In the genomic region with DNA sequence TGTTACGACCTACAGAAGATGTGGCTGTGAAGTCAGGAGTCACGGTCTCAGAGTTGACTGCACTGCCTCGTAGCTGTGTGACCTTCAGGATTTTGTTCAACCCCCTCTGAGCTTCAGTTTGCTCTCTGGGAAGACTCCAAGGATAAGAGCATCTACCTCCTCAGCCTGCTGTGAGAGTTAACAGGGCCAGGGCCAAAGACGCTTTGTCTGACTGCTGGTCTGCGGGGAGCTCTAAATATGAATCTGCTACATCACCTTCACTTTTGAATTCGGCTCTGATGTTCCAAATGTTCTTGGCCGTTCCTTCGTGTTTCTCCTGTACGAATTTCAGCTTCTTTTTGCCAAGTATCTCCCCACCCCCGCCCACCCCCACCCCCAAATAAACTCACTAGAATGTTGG, we compare ENCODE assay signal across 22 cellular contexts. TPM values are rescaled to one million over a fixed set of nuclear protein-coding genes. Genes with fewer than 3 reads are reported as not detected.
A peak's percentile ranks its signal among the peaks of the same experiment; 100 is the strongest.
DNase-seq lines count a peak whose midpoint lies in the region; ATAC-seq and TF ChIP-seq lines count a peak whose summit lies in the region.
"Had no signal": no experiment of that assay in that cellular context is flagged by ENCODE, and none has a peak within 500 bp of the region (broad histone marks: within the 10 kb centered on the region; RNA-seq: fewer than 3 reads in every experiment).

No MANE protein-coding gene starts in this region.

- H3K9me3 ChIP-seq in adipocyte (ENCODE audit: control insufficient read depth, low read length) (no peaks in the 10 kb centered on the region), endodermal cell (ENCODE audit: control insufficient read depth, low read length) (no peaks in the 10 kb centered on the region), mesenchymal stem cell (ENCODE audit: control insufficient read depth, low read length) (no peaks in the 10 kb centered on the region), suprapubic skin (no peaks in the 10 kb centered on the region), T-helper 17 cell (ENCODE audit: control insufficient read depth, low read length, poor library complexity, severe bottlenecking) (no peaks in the 10 kb centered on the region)

- TF ChIP-seq CTCF in endodermal cell (conservative IDR thresholded peaks at IDR 0.05): no peak
- no peak for TF ChIP-seq CTCF in suprapubic skin (IDR thresholded peaks at IDR 0.05)

- H2AFZ ChIP-seq in mesenchymal stem cell (ENCODE audit: low read depth, low read length): no peak overlapping the region
- H2AFZ ChIP-seq: parathyroid adenoma had no signal

- no peak overlapping the region for H3K23ac ChIP-seq in mesenchymal stem cell (ENCODE audit: low read length in 2 of 2)

- no peak overlapping the region for H2AK5ac ChIP-seq in mesenchymal stem cell (ENCODE audit: low read length, severe bottlenecking)

- no peak overlapping the region for H3K4me3 ChIP-seq in adipocyte (ENCODE audit: low read length)
- no peak overlapping the region for H3K4me3 ChIP-seq in endodermal cell (ENCODE audit: low read length)
- peak overlapping the region in 1 of 2 experiments; percentile 47 for H3K4me3 ChIP-seq in mesenchymal stem cell (ENCODE audit: insufficient read depth in 1 of 2, low read depth in 1 of 2, low read length in 2 of 2)
- H3K4me3 ChIP-seq in suprapubic skin: no peak overlapping the region
- H3K4me3 ChIP-seq: cardiac muscle cell, skin epidermis had no signal

- H3K18ac ChIP-seq in mesenchymal stem cell (ENCODE audit: low read depth in 1 of 2, low read length in 2 of 2): peak overlapping the region in 1 of 2 experiments; percentile 7

- H3K4me3 Mint-ChIP-seq in endodermal cell (no peak overlapping the region), T-helper 17 cell (no peak overlapping the region)
- H3K4me3 Mint-ChIP-seq: activated naive CD8-positive, alpha-beta T cell; CD4-positive, alpha-beta memory T cell had no signal

- no peak overlapping the region for H3K14ac ChIP-seq in mesenchymal stem cell (ENCODE audit: low read length in 2 of 2)

- H3K27me3 Mint-ChIP-seq in endodermal cell (ENCODE audit: insufficient read depth): no peaks in the 10 kb centered on the region
- H3K27me3 Mint-ChIP-seq in T-helper 17 cell: peaks cover 18% of the 10 kb centered on the region
- H3K27me3 Mint-ChIP-seq: activated naive CD8-positive, alpha-beta T cell had no signal

- no peaks in the 10 kb centered on the region for H3K79me1 ChIP-seq in mesenchymal stem cell (replicated peaks; ENCODE audit: low read length, poor library complexity, severe bottlenecking)

- TF ChIP-seq EP300 in suprapubic skin (IDR thresholded peaks at IDR 0.05): no peak

- no peak overlapping the region for H2BK5ac ChIP-seq in mesenchymal stem cell (ENCODE audit: low read depth, low read length, poor library complexity, severe bottlenecking)

- H2BK15ac ChIP-seq in mesenchymal stem cell (ENCODE audit: low read depth, poor library complexity, severe bottlenecking): no peak overlapping the region

- H3K9me3 Mint-ChIP-seq in endodermal cell: no peaks in the 10 kb centered on the region
- H3K9me3 Mint-ChIP-seq: CD4-positive, alpha-beta memory T cell had no signal

- no peak overlapping the region for H3K4ac ChIP-seq in mesenchymal stem cell (ENCODE audit: low read depth in 1 of 2, low read length in 2 of 2)

- H3K4me1 ChIP-seq in adipocyte (ENCODE audit: control insufficient read depth, insufficient read depth, low read length) (peaks cover 24% of the 10 kb centered on the region), endodermal cell (ENCODE audit: control insufficient read depth, insufficient read depth, low read length) (no peaks in the 10 kb centered on the region), mesenchymal stem cell (ENCODE audit: control insufficient read depth, insufficient read depth, low read depth, low read length) (no peaks in the 10 kb centered on the region), suprapubic skin (peaks cover 5% of the 10 kb centered on the region)
- H3K4me1 ChIP-seq: parathyroid adenoma had no signal

- H3K27ac ChIP-seq in endodermal cell (ENCODE audit: low read depth, low read length) (no peak overlapping the region), mesenchymal stem cell (ENCODE audit: low read length, poor library complexity, severe bottlenecking) (no peak overlapping the region), suprapubic skin (peak overlapping the region; percentile 0)
- H3K27ac ChIP-seq: cardiac muscle cell, HL-60 had no signal

- H3K27me3 ChIP-seq in adipocyte (replicated peaks; ENCODE audit: control insufficient read depth, insufficient read depth, low read length) (no peaks in the 10 kb centered on the region), endodermal cell (ENCODE audit: control insufficient read depth, insufficient read depth, low read length, poor library complexity, severe bottlenecking) (no peaks in the 10 kb centered on the region), mesenchymal stem cell (ENCODE audit: control insufficient read depth in 1 of 2, insufficient read depth in 1 of 2, low read length in 2 of 2) (peaks cover 6 to 24% of the 10 kb centered on the region in 2 experiments), suprapubic skin (no peaks in the 10 kb centered on the region)
- H3K27me3 ChIP-seq: cardiac muscle cell had no signal

- TF ChIP-seq POLR2A in suprapubic skin (IDR thresholded peaks at IDR 0.05): no peak

- no peak overlapping the region for H2BK12ac ChIP-seq in mesenchymal stem cell (ENCODE audit: low read length in 2 of 2)

- H3K9ac ChIP-seq in adipocyte (ENCODE audit: low read length) (peak overlapping the region; percentile 62), endodermal cell (ENCODE audit: extremely low read depth, low read length, poor library complexity, severe bottlenecking) (no peak overlapping the region), mesenchymal stem cell (ENCODE audit: low read length) (peak overlapping the region; percentile 74)
- H3K9ac ChIP-seq: parathyroid adenoma had no signal

- H2BK120ac ChIP-seq in mesenchymal stem cell (ENCODE audit: low read depth, low read length): no peak overlapping the region

- no peak overlapping the region for H4K8ac ChIP-seq in mesenchymal stem cell (ENCODE audit: low read length)

- DNase-seq in adipocyte (ENCODE audit: low read depth) (no peak), endodermal cell (peak; percentile 52), mesenchymal stem cell (no peak), suprapubic skin (ENCODE audit: low spot score in 2 of 2) (no peak), T-helper 17 cell (no peak), NCI-H345 (lab: John Stamatoyannopoulos, UW) (no peak)
- DNase-seq: CD4-positive, alpha-beta memory T cell; GF-D8; HCEC 1CT; NCI-H1436 treated with DMSO at 0.1 percent for 48 hours; NCI-H226; RPMI8226; stimulated activated CD4-positive, alpha-beta T cell treated with anti-CD3 and anti-CD28 coated beads, Interleukin-4, amount 100 ng/mL, for 1 hour had no signal

- H3K27ac Mint-ChIP-seq in endodermal cell (no peak overlapping the region), T-helper 17 cell (no peak overlapping the region)
- H3K27ac Mint-ChIP-seq: activated naive CD8-positive, alpha-beta T cell; CD4-positive, alpha-beta memory T cell had no signal

- 84 to 97% methylated on average over 6 to 9 of the region's 10 CpGs for WGBS in endodermal cell (ENCODE audit: insufficient coverage in 1 of 2, insufficient read length in 1 of 2), 2 experiments
- 87% methylated on average over 6 of the region's 10 CpGs for WGBS in mesenchymal stem cell
- 48% methylated on average over 10 of the region's 10 CpGs for WGBS in suprapubic skin

- no peaks in the 10 kb centered on the region for H3K36me3 Mint-ChIP-seq in endodermal cell (ENCODE audit: low read depth)
- peaks cover 4% of the 10 kb centered on the region for H3K36me3 Mint-ChIP-seq in T-helper 17 cell (ENCODE audit: low read depth)
- H3K36me3 Mint-ChIP-seq: activated naive CD8-positive, alpha-beta T cell; CD4-positive, alpha-beta memory T cell had no signal

- H3K4me1 Mint-ChIP-seq in endodermal cell: peaks cover 13% of the 10 kb centered on the region
- H3K4me1 Mint-ChIP-seq in T-helper 17 cell: peaks cover 10% of the 10 kb centered on the region
- H3K4me1 Mint-ChIP-seq: CD4-positive, alpha-beta memory T cell had no signal

- H3K4me2 ChIP-seq in mesenchymal stem cell (ENCODE audit: low read length, poor library complexity, severe bottlenecking): no peak overlapping the region

- no peak overlapping the region for H4K91ac ChIP-seq in mesenchymal stem cell (ENCODE audit: low read length)

- ATAC-seq in T-helper 17 cell (no peak), HG02759 (IDR thresholded peaks at IDR 0.05; ENCODE audit: unreplicated experiment) (no peak)

- H3K36me3 ChIP-seq in adipocyte (ENCODE audit: control insufficient read depth, insufficient read depth, low read length, severe bottlenecking): no peaks in the 10 kb centered on the region
- H3K36me3 ChIP-seq in endodermal cell (ENCODE audit: control insufficient read depth, insufficient read depth, low read length): no peaks in the 10 kb centered on the region
- no peaks in the 10 kb centered on the region for H3K36me3 ChIP-seq in mesenchymal stem cell (ENCODE audit: control insufficient read depth in 1 of 2, insufficient read depth in 2 of 2, low read depth in 1 of 2, low read length in 2 of 2)
- H3K36me3 ChIP-seq in suprapubic skin: no peaks in the 10 kb centered on the region
- H3K36me3 ChIP-seq: cardiac muscle cell had no signal

RNA-seq across cellular contexts. Expression of a gene that starts 11.5 kb away (rescaled TPM):
- not detected for total RNA-seq in endodermal cell
- polyA plus RNA-seq in endodermal cell (2013, experiment 1 of 2): 0.36 TPM
- polyA plus RNA-seq in endodermal cell (2013, experiment 2 of 2): not detected
- polyA plus RNA-seq in mesenchymal stem cell (2013, experiment 1 of 2): not detected
- not detected for polyA plus RNA-seq in mesenchymal stem cell (2013, experiment 2 of 2)
- total RNA-seq in suprapubic skin: 10 to 100 TPM in 1 of 4 donors, 1 to 10 TPM in 3; 1.5 to 12.9 (median 4.8) TPM
- 1 to 10 TPM; 7.4 to 8.9 TPM for total RNA-seq in T-helper 17 cell
- total RNA-seq: lung microvascular endothelial cell, MCF 10A had no signal
- polyA plus RNA-seq: CD4-positive, alpha-beta memory T cell had no signal

RNA-seq across cellular contexts. Expression of a gene that starts 16.3 kb away (rescaled TPM):
- total RNA-seq in endodermal cell (not detected), suprapubic skin (not detected), T-helper 17 cell (not detected)
- not detected for polyA plus RNA-seq in endodermal cell (2013, experiment 1 of 2)
- not detected for polyA plus RNA-seq in endodermal cell (2013, experiment 2 of 2)
- polyA plus RNA-seq in mesenchymal stem cell (2013, experiment 1 of 2): not detected
- not detected for polyA plus RNA-seq in mesenchymal stem cell (2013, experiment 2 of 2)
- total RNA-seq: cardiac muscle cell; CD4-positive, alpha-beta memory T cell; lung microvascular endothelial cell; MCF 10A; subcutaneous adipose tissue had no signal
- polyA plus RNA-seq: cardiac muscle cell had no signal

RNA-seq across cellular contexts. Expression of a gene that starts 39.2 kb away (rescaled TPM):
- total RNA-seq in endodermal cell: 100 to 1,000 TPM in 1 of 2 donors, 10 to 100 TPM in 1; 69.9 to 109 TPM
- 101 TPM for polyA plus RNA-seq in endodermal cell (2013, experiment 1 of 2)
- polyA plus RNA-seq in endodermal cell (2013, experiment 2 of 2): 99.7 TPM
- 100 TPM for polyA plus RNA-seq in mesenchymal stem cell (2013, experiment 1 of 2)
- 102 TPM for polyA plus RNA-seq in mesenchymal stem cell (2013, experiment 2 of 2)
- total RNA-seq in suprapubic skin: 100 to 1,000 TPM in 2 of 4 donors, 10 to 100 TPM in 2; 76.9 to 115 (median 103) TPM
- 10 to 100 TPM; 35.1 to 40.7 TPM for total RNA-seq in T-helper 17 cell

RNA-seq across cellular contexts. Expression of a gene that starts 55.1 kb away (rescaled TPM):
- total RNA-seq in endodermal cell (not detected), suprapubic skin (100 to 1,000 TPM in 2 of 4 donors, 10 to 100 TPM in 2; 70.4 to 134 (median 107) TPM), T-helper 17 cell (100 to 1,000 TPM; 297 to 299 TPM)
- not detected for polyA plus RNA-seq in endodermal cell (2013, experiment 1 of 2)
- 0.25 TPM for polyA plus RNA-seq in endodermal cell (2013, experiment 2 of 2)
- 1.3 TPM for polyA plus RNA-seq in mesenchymal stem cell (2013, experiment 1 of 2)
- 1.3 TPM for polyA plus RNA-seq in mesenchymal stem cell (2013, experiment 2 of 2)
- total RNA-seq: cardiac muscle cell, lung microvascular endothelial cell had no signal
